8 cellular contexts compared by ENCODE assay signal in genomic region chr18:12420831-12421421, GRCh38. TPM values are rescaled to one million over a fixed set of nuclear protein-coding genes. Genes with fewer than 3 reads are reported as not detected.
A peak's percentile ranks its signal among the peaks of the same experiment; 100 is the strongest.
DNase-seq lines count a peak whose midpoint lies in the region; ATAC-seq and TF ChIP-seq lines count a peak whose summit lies in the region.

No MANE protein-coding gene starts in this region.

- no peak overlapping the region for H3K27ac Mint-ChIP-seq in CD8-positive, alpha-beta T cell
- H3K27ac Mint-ChIP-seq in activated B cell treated with CpG ODN at 0.5 μM for 24 hours, result no peak overlapping the region

- intact Hi-C loops in CD8-positive, alpha-beta T cell (cut with DNase I, micrococcal nuclease), result no loop called here
- intact Hi-C loops in activated B cell treated with CpG ODN at 0.5 μM for 24 hours (cut with micrococcal nuclease), result loop anchor here (1.0 to 5.0 kb wide), 3 partner anchors 13 to 439 kb away; partner anchors contain the start of genes AFG3L2 and IMPA2
- intact Hi-C loops in transverse colon (cut with DNase I; ENCODE audit: low total_unique reads), result no loop called here

- TF ChIP-seq POLR2A in transverse colon (IDR thresholded peaks at IDR 0.05), result no peak

- H3K27me3 ChIP-seq in CD8-positive, alpha-beta T cell (ENCODE audit: insufficient read depth, low read length), result no peaks in the 10 kb centered on the region
- H3K27me3 ChIP-seq in transverse colon, result no peaks in the 10 kb centered on the region

- no peak overlapping the region for H3K4me3 ChIP-seq in CD8-positive, alpha-beta T cell (ENCODE audit: low read depth, low read length)
- H3K4me3 ChIP-seq in iPS-11a (ENCODE audit: low read depth, low read length), result peak overlapping the region; percentile 20
- peak overlapping the region in 3 of 4 donors; percentile 48 to 62 (median 51) for H3K4me3 ChIP-seq in transverse colon

- no peak for TF ChIP-seq CTCF in CD8-positive, alpha-beta T cell (IDR thresholded peaks at IDR 0.05)
- no peak for TF ChIP-seq CTCF in activated B cell treated with CpG ODN at 0.5 μM for 24 hours (IDR thresholded peaks at IDR 0.05)
- no peak for TF ChIP-seq CTCF in transverse colon (IDR thresholded peaks at IDR 0.05)

- H3K27me3 Mint-ChIP-seq in CD8-positive, alpha-beta T cell (ENCODE audit: low read depth), result peaks cover 12% of the 10 kb centered on the region
- H3K27me3 Mint-ChIP-seq in activated B cell treated with CpG ODN at 0.5 μM for 24 hours, result no peaks in the 10 kb centered on the region

- no peaks in the 10 kb centered on the region for H3K4me1 ChIP-seq in CD8-positive, alpha-beta T cell (ENCODE audit: insufficient read depth, low read length)
- peaks cover 0 to 18% (median 11%) of the 10 kb centered on the region in 4 donors for H3K4me1 ChIP-seq in transverse colon

- no peak for TF ChIP-seq EP300 in transverse colon (IDR thresholded peaks at IDR 0.05; ENCODE audit: low read depth)

- H3K4me3 Mint-ChIP-seq in CD8-positive, alpha-beta T cell, result peak overlapping the region; percentile 76
- peak overlapping the region; percentile 69 for H3K4me3 Mint-ChIP-seq in activated B cell treated with CpG ODN at 0.5 μM for 24 hours

- no peaks in the 10 kb centered on the region for H3K9me3 Mint-ChIP-seq in CD8-positive, alpha-beta T cell
- no peaks in the 10 kb centered on the region for H3K9me3 Mint-ChIP-seq in activated B cell treated with CpG ODN at 0.5 μM for 24 hours

- H3K36me3 Mint-ChIP-seq in CD8-positive, alpha-beta T cell, result no peaks in the 10 kb centered on the region
- no peaks in the 10 kb centered on the region for H3K36me3 Mint-ChIP-seq in activated B cell treated with CpG ODN at 0.5 μM for 24 hours (ENCODE audit: low read depth)

- CTCF ChIA-PET in CD8-positive, alpha-beta T cell (lab: Charles Lee), result no interaction called here
- CTCF ChIA-PET in activated B cell treated with CpG ODN at 0.5 μM for 24 hours (lab: Charles Lee), result no interaction called here

- DNase-seq in CD8-positive, alpha-beta T cell, result no peak
- DNase-seq in HuH-7 (ENCODE audit: low spot score) (peak; percentile 74), activated B cell treated with CpG ODN at 0.5 μM for 24 hours (no peak), transverse colon (no peak), RPMI8226 (no peak), RKO (ENCODE audit: low spot score) (no peak)

- no peak for ATAC-seq in CD8-positive, alpha-beta T cell
- ATAC-seq in activated B cell treated with CpG ODN at 0.5 μM for 24 hours (ENCODE audit: low read depth) (no peak), HG02884 (IDR thresholded peaks at IDR 0.05; ENCODE audit: unreplicated experiment) (no peak)

- no peaks in the 10 kb centered on the region for H3K36me3 ChIP-seq in CD8-positive, alpha-beta T cell (ENCODE audit: insufficient read depth, low read length)
- H3K36me3 ChIP-seq in transverse colon, result no peaks in the 10 kb centered on the region

- POLR2A ChIA-PET in CD8-positive, alpha-beta T cell (lab: Charles Lee), result no interaction called here
- POLR2A ChIA-PET in activated B cell treated with CpG ODN at 0.5 μM for 24 hours (lab: Charles Lee), result no interaction called here

- 67 to 83% methylated on average over 3 to 13 of the region's 25 CpGs for WGBS in transverse colon (ENCODE audit: low coverage in 1 of 2), 2 donors

- H3K27ac ChIP-seq in CD8-positive, alpha-beta T cell (ENCODE audit: low read depth, low read length), result no peak overlapping the region
- no peak overlapping the region for H3K27ac ChIP-seq in transverse colon

- peaks cover 6% of the 10 kb centered on the region for H3K4me1 Mint-ChIP-seq in CD8-positive, alpha-beta T cell (ENCODE audit: low read depth)
- peaks cover 15% of the 10 kb centered on the region for H3K4me1 Mint-ChIP-seq in activated B cell treated with CpG ODN at 0.5 μM for 24 hours

- H3K9me3 ChIP-seq in CD8-positive, alpha-beta T cell (ENCODE audit: low read length), result no peaks in the 10 kb centered on the region
- H3K9me3 ChIP-seq in transverse colon, result no peaks in the 10 kb centered on the region

- in situ Hi-C loops in transverse colon (cut with MboI; ENCODE audit: low pct_ligation_motif_present in 1 of 4, low pct_unique_long_range_greater_than_20kb in 1 of 4, low sequenced_read_pairs in 3 of 4), result no loop called here

RNA-seq across cellular contexts. Expression of gene PRELID3A, which starts 13.2 kb away (rescaled TPM):
- under 1 TPM; 0.39 to 0.54 TPM for total RNA-seq in CD8-positive, alpha-beta T cell
- total RNA-seq in activated B cell treated with CpG ODN at 0.5 μM for 24 hours, result 2.2 and 2.5 TPM in 2 replicates
- total RNA-seq in transverse colon, result 1 to 10 TPM in 3 of 4 donors, not detected in 1; 1.3 to 2.0 (median 1.8) TPM

RNA-seq across cellular contexts. Expression of gene AFG3L2, which starts 43.9 kb away (rescaled TPM):
- total RNA-seq in CD8-positive, alpha-beta T cell, result 10 to 100 TPM; 58.4 to 59.0 TPM
- 48.0 and 49.9 TPM in 2 replicates for total RNA-seq in activated B cell treated with CpG ODN at 0.5 μM for 24 hours
- 10 to 100 TPM; 74.1 to 95.6 (median 92.6) TPM for total RNA-seq in transverse colon
